ENCODE assay signal across 8 cellular contexts in the genomic region with DNA sequence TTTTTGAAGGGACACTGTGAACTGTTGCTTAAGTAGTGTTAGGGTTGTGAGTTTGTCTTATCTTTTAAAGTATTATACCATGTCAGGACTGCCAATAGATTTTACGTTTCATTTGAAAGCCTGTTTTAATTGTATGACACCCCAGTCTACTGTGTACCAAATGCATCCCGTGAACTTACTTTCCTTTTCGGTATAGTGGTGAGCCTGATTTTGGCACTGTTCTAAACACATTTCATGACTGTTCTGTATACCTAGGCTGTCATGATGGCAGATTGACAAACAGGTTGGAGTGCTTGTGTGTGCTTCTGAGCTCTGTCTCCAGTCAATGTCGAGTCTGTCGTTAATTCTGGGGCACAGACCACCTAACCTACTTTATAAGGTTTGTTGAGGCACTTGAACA. TPM values are rescaled to one million over a fixed set of nuclear protein-coding genes. Genes with fewer than 3 reads are reported as not detected.
DNase-seq lines count a peak whose midpoint lies in the region; ATAC-seq and TF ChIP-seq lines count a peak whose summit lies in the region.

No MANE protein-coding gene starts in this region.

- DNase-seq in G401 (ENCODE audit: low spot score): peak; percentile 37
- DNase-seq in effector memory CD4-positive, alpha-beta T cell: no peak
- no peak for DNase-seq in natural killer cell treated with Interleukin-12 subunit alpha and Interleukin-12 subunit beta and Interleukin-15 and Interleukin-18, amount 100 ng/mL, for 72 hours (ENCODE audit: low spot score)
- DNase-seq in SW 1271 (lab: John Stamatoyannopoulos, UW): no peak
- no peak for DNase-seq in UCSD-AML1 (lab: John Stamatoyannopoulos, UW; ENCODE audit: unreplicated experiment)
- no peak for DNase-seq in DMS114 treated with DMSO at 0.1 percent for 48 hours (lab: John Stamatoyannopoulos, UW; ENCODE audit: unreplicated experiment)

- peak overlapping the region; percentile 54 to 89 for H3K27ac Mint-ChIP-seq in natural killer cell treated with Interleukin-12 subunit alpha and Interleukin-12 subunit beta and Interleukin-15 and Interleukin-18, amount 100 ng/mL, for 72 hours

- H3K4me3 Mint-ChIP-seq in natural killer cell treated with Interleukin-12 subunit alpha and Interleukin-12 subunit beta and Interleukin-15 and Interleukin-18, amount 100 ng/mL, for 72 hours: peak overlapping the region; percentile 91

- H3K27me3 Mint-ChIP-seq in natural killer cell treated with Interleukin-12 subunit alpha and Interleukin-12 subunit beta and Interleukin-15 and Interleukin-18, amount 100 ng/mL, for 72 hours: no peaks in the 10 kb centered on the region

- peak overlapping the region; percentile 53 for H2AFZ ChIP-seq in OCI-LY3 (ENCODE audit: low read depth, low read length)

- H3K9me3 ChIP-seq in OCI-LY3 (ENCODE audit: insufficient read depth, low read length): no peaks in the 10 kb centered on the region
- H3K9me3 ChIP-seq in effector memory CD4-positive, alpha-beta T cell (ENCODE audit: control insufficient read depth, low read length): no peaks in the 10 kb centered on the region

- H3K4me1 Mint-ChIP-seq in natural killer cell treated with Interleukin-12 subunit alpha and Interleukin-12 subunit beta and Interleukin-15 and Interleukin-18, amount 100 ng/mL, for 72 hours (ENCODE audit: low read depth in 2 of 2): peaks cover 21 to 30% of the 10 kb centered on the region in 2 donors

- no peaks in the 10 kb centered on the region for H4K20me1 ChIP-seq in OCI-LY3 (ENCODE audit: insufficient read depth, low read length)

- H3K79me2 ChIP-seq in OCI-LY3 (ENCODE audit: low read length): peaks cover 24% of the 10 kb centered on the region

- H3K4me2 ChIP-seq in OCI-LY3 (ENCODE audit: low read length): peak overlapping the region; percentile 89

- TF ChIP-seq CTCF in OCI-LY3 (IDR thresholded peaks at IDR 0.05; ENCODE audit: low read depth, low read length): no peak

- no peaks in the 10 kb centered on the region for H3K27me3 ChIP-seq in OCI-LY3 (ENCODE audit: low read depth, low read length)
- no peaks in the 10 kb centered on the region for H3K27me3 ChIP-seq in effector memory CD4-positive, alpha-beta T cell (replicated peaks; ENCODE audit: control insufficient read depth, insufficient read depth, low read length, poor library complexity, severe bottlenecking)

- H3K36me3 ChIP-seq in OCI-LY3 (replicated peaks; ENCODE audit: low read depth, low read length): no peaks in the 10 kb centered on the region
- no peaks in the 10 kb centered on the region for H3K36me3 ChIP-seq in effector memory CD4-positive, alpha-beta T cell (ENCODE audit: control insufficient read depth, insufficient read depth, low read length)

- ATAC-seq in GM21576 (IDR thresholded peaks at IDR 0.05; ENCODE audit: unreplicated experiment): peak; percentile 34
- ATAC-seq in natural killer cell treated with Interleukin-12 subunit alpha and Interleukin-12 subunit beta and Interleukin-15 and Interleukin-18, amount 100 ng/mL, for 72 hours: peak; percentile 43 to 63

- in situ Hi-C loops in G401 (cut with HindIII; ENCODE audit: low sequenced_read_pairs): no loop called here

- H3K9me3 Mint-ChIP-seq in natural killer cell treated with Interleukin-12 subunit alpha and Interleukin-12 subunit beta and Interleukin-15 and Interleukin-18, amount 100 ng/mL, for 72 hours: no peaks in the 10 kb centered on the region

- no peaks in the 10 kb centered on the region for H3K36me3 Mint-ChIP-seq in natural killer cell treated with Interleukin-12 subunit alpha and Interleukin-12 subunit beta and Interleukin-15 and Interleukin-18, amount 100 ng/mL, for 72 hours

- peak overlapping the region; percentile 66 for H3K9ac ChIP-seq in OCI-LY3 (ENCODE audit: low read length)

- H3K4me3 ChIP-seq in OCI-LY3 (ENCODE audit: low read length): peak overlapping the region; percentile 85
- peak overlapping the region; percentile 73 for H3K4me3 ChIP-seq in effector memory CD4-positive, alpha-beta T cell (ENCODE audit: insufficient read depth, low read depth, low read length, poor library complexity, severe bottlenecking)

- H3K27ac ChIP-seq in OCI-LY3 (ENCODE audit: low read length): no peak overlapping the region
- no peak overlapping the region for H3K27ac ChIP-seq in effector memory CD4-positive, alpha-beta T cell (ENCODE audit: insufficient read depth, low read length, poor library complexity, severe bottlenecking)

- peaks cover 16% of the 10 kb centered on the region for H3K4me1 ChIP-seq in OCI-LY3 (ENCODE audit: low read length)
- no peaks in the 10 kb centered on the region for H3K4me1 ChIP-seq in effector memory CD4-positive, alpha-beta T cell (ENCODE audit: control insufficient read depth, insufficient read depth, low read length, poor library complexity, severe bottlenecking)

RNA-seq across cellular contexts. Expression of gene PCCA, which starts 0.7 kb away (rescaled TPM):
- 15.4 and 22.1 TPM in 2 replicates for total RNA-seq in G401 (2014; rRNA removed; shearing (Covaris generic))
- total RNA-seq in natural killer cell treated with Interleukin-12 subunit alpha and Interleukin-12 subunit beta and Interleukin-15 and Interleukin-18, amount 100 ng/mL, for 72 hours: 10 to 100 TPM in 1 of 2 donors, 1 to 10 TPM in 1; 9.1 to 27.1 TPM
